Comparison of ENCODE assay signal across 18 cellular contexts in genomic region chr18:75253784-75254183, GRCh38. TPM values are rescaled to one million over a fixed set of nuclear protein-coding genes. Genes with fewer than 3 reads are reported as not detected.
A peak's percentile ranks its signal among the peaks of the same experiment; 100 is the strongest.
DNase-seq lines count a peak whose midpoint lies in the region; ATAC-seq and TF ChIP-seq lines count a peak whose summit lies in the region.
"Had no signal": no experiment of that assay in that cellular context is flagged by ENCODE, and none has a peak within 500 bp of the region (broad histone marks: within the 10 kb centered on the region; RNA-seq: fewer than 3 reads in every experiment).

No MANE protein-coding gene starts in this region.

- H3K36me3 Mint-ChIP-seq in type B pancreatic cell (no peaks in the 10 kb centered on the region), WTC11 (no peaks in the 10 kb centered on the region)
- H3K36me3 Mint-ChIP-seq: T-cell had no signal

- H3K36me3 ChIP-seq in adrenal gland (replicated peaks in 1 of 2) (no peaks in the 10 kb centered on the region), gastroesophageal sphincter (no peaks in the 10 kb centered on the region), sigmoid colon (no peaks in the 10 kb centered on the region)
- H3K36me3 ChIP-seq: pancreas had no signal

- H3K27me3 ChIP-seq in adrenal gland (no peaks in the 10 kb centered on the region), gastroesophageal sphincter (no peaks in the 10 kb centered on the region), sigmoid colon (no peaks in the 10 kb centered on the region)
- H3K27me3 ChIP-seq: pancreas had no signal

- CTCF ChIA-PET in WTC11 (lab: Charles Lee) = no interaction called here

- ATAC-seq in gastroesophageal sphincter (no peak), WTC11 (no peak)
- ATAC-seq: activated T-cell treated with anti-CD3 and anti-CD28 coated beads, Interleukin-2, amount 50 U/mL, for 72 hours; T-cell had no signal

- 44 to 67% (median 53%) methylated on average over 4 of the region's 4 CpGs for WGBS in adrenal gland, 4 donors
- WGBS in gastroesophageal sphincter (ENCODE audit: low coverage in 1 of 2), 2 donors = 46 to 59% methylated on average over 4 of the region's 4 CpGs
- 82 to 83% methylated on average over 4 of the region's 4 CpGs for WGBS in sigmoid colon, 2 donors

- H3K27ac Mint-ChIP-seq in type B pancreatic cell = no peak overlapping the region
- H3K27ac Mint-ChIP-seq in WTC11 = no peak overlapping the region

- H3K9me3 ChIP-seq in adrenal gland (replicated peaks in 1 of 3) (no peaks in the 10 kb centered on the region), gastroesophageal sphincter (no peaks in the 10 kb centered on the region), sigmoid colon (no peaks in the 10 kb centered on the region)
- H3K9me3 ChIP-seq: pancreas had no signal

- DNase-seq in ELR (ENCODE audit: low read depth) = peak; percentile 50
- no peak for DNase-seq in adrenal gland
- DNase-seq in sigmoid colon = no peak
- DNase-seq in type B pancreatic cell (ENCODE audit: extremely low spot score, unreplicated experiment) = no peak
- DNase-seq in DMS 273 (lab: John Stamatoyannopoulos, UW; ENCODE audit: unreplicated experiment) = no peak
- no peak for DNase-seq in WTC11 (ENCODE audit: low spot score)
- DNase-seq in posterior cingulate gyrus = no peak
- DNase-seq: activated CD4-positive, alpha-beta T cell treated with anti-CD3 and anti-CD28 coated beads for 48 hours; activated T-cell treated with anti-CD3 and anti-CD28 coated beads, Interleukin-2, amount 50 U/mL, for 72 hours; aorta; effector memory CD4-positive, alpha-beta T cell; mesendoderm; MV-4-11; NCI-H226; OCI-M1; pancreas; T-cell had no signal

- H3K4me1 Mint-ChIP-seq in type B pancreatic cell (ENCODE audit: unreplicated experiment) = peaks cover 36% of the 10 kb centered on the region
- H3K4me1 Mint-ChIP-seq in WTC11 = no peaks in the 10 kb centered on the region

- intact Hi-C loops in adrenal gland (cut with DNase I) (no loop called here), sigmoid colon (cut with DNase I) (no loop called here), posterior cingulate gyrus (cut with DNase I) (no loop called here)

- POLR2A ChIA-PET in WTC11 (lab: Charles Lee) = no interaction called here

- peak overlapping the region in 1 of 4 donors; percentile 13 for H3K4me3 ChIP-seq in adrenal gland
- no peak overlapping the region for H3K4me3 ChIP-seq in gastroesophageal sphincter
- peak overlapping the region in 1 of 4 donors; percentile 3 for H3K4me3 ChIP-seq in sigmoid colon
- H3K4me3 ChIP-seq: pancreas had no signal

- TF ChIP-seq EP300 in gastroesophageal sphincter (IDR thresholded peaks at IDR 0.05) = no peak
- no peak for TF ChIP-seq EP300 in sigmoid colon (IDR thresholded peaks at IDR 0.05)

- no peaks in the 10 kb centered on the region for H3K9me3 Mint-ChIP-seq in type B pancreatic cell
- no peaks in the 10 kb centered on the region for H3K9me3 Mint-ChIP-seq in WTC11
- H3K9me3 Mint-ChIP-seq: activated T-cell treated with anti-CD3 and anti-CD28 coated beads, Interleukin-2, amount 50 U/mL, for 72 hours had no signal

- peaks cover 18 to 71% of the 10 kb centered on the region in 2 donors for H3K4me1 ChIP-seq in adrenal gland (replicated peaks in 1 of 2)
- H3K4me1 ChIP-seq in gastroesophageal sphincter = peaks cover 4 to 91% (median 11%) of the 10 kb centered on the region in 3 donors
- peaks cover 0 to 83% (median 44%) of the 10 kb centered on the region in 4 donors for H3K4me1 ChIP-seq in sigmoid colon

- H3K27me3 Mint-ChIP-seq in type B pancreatic cell (no peaks in the 10 kb centered on the region), WTC11 (ENCODE audit: low read depth) (no peaks in the 10 kb centered on the region)
- H3K27me3 Mint-ChIP-seq: T-cell had no signal

- TF ChIP-seq POLR2A in adrenal gland (IDR thresholded peaks at IDR 0.05) (no peak), gastroesophageal sphincter (IDR thresholded peaks at IDR 0.05) (no peak), sigmoid colon (IDR thresholded peaks at IDR 0.05) (no peak)

- H3K4me3 Mint-ChIP-seq in type B pancreatic cell = no peak overlapping the region
- no peak overlapping the region for H3K4me3 Mint-ChIP-seq in WTC11
- H3K4me3 Mint-ChIP-seq: activated T-cell treated with anti-CD3 and anti-CD28 coated beads, Interleukin-2, amount 50 U/mL, for 72 hours; T-cell had no signal

- peak overlapping the region in 3 of 5 donors; percentile 21 to 60 (median 58) for H3K27ac ChIP-seq in adrenal gland
- H3K27ac ChIP-seq in gastroesophageal sphincter = peak overlapping the region in 3 of 4 donors; percentile 11 to 51 (median 25)
- peak overlapping the region; percentile 4 to 55 (median 30) for H3K27ac ChIP-seq in sigmoid colon
- H3K27ac ChIP-seq: pancreas had no signal

- TF ChIP-seq CTCF in adrenal gland (IDR thresholded peaks at IDR 0.05) (no peak), gastroesophageal sphincter (IDR thresholded peaks at IDR 0.05) (no peak), sigmoid colon (IDR thresholded peaks at IDR 0.05) (no peak), type B pancreatic cell (conservative IDR thresholded peaks at IDR 0.05) (no peak), WTC11 (IDR thresholded peaks at IDR 0.05) (no peak)

TF ChIP-seq in WTC11, 78 proteins besides CTCF, POLR2A, EP300 and RAD21 (continues in another document):
- TF ChIP-seq HMGXB4 (CRISPR knock-in tag; IDR thresholded peaks at IDR 0.05) (no peak), E2F5 (CRISPR knock-in tag; IDR thresholded peaks at IDR 0.05) (no peak), ZNF232 (CRISPR knock-in tag; IDR thresholded peaks at IDR 0.05) (no peak), PREB (CRISPR knock-in tag; IDR thresholded peaks at IDR 0.05; ENCODE audit: borderline replicate concordance) (no peak), ZMAT4 (CRISPR knock-in tag; IDR thresholded peaks at IDR 0.05) (no peak), ETV6 (CRISPR knock-in tag; IDR thresholded peaks at IDR 0.05) (no peak), ZNF671 (CRISPR knock-in tag; IDR thresholded peaks at IDR 0.05) (no peak), OVOL2 (CRISPR knock-in tag; IDR thresholded peaks at IDR 0.05; ENCODE audit: borderline replicate concordance) (no peak)

RNA-seq across cellular contexts. Expression of gene TSHZ1, which starts 43.2 kb away (rescaled TPM):
- 10 to 100 TPM; 10.2 to 25.0 (median 18.0) TPM for total RNA-seq in adrenal gland
- 10 to 100 TPM in 1 of 3 donors, 1 to 10 TPM in 2; 6.8 to 10.1 (median 7.7) TPM for polyA plus RNA-seq in adrenal gland
- 10 to 100 TPM; 22.3 to 41.7 (median 33.8) TPM for total RNA-seq in gastroesophageal sphincter
- total RNA-seq in sigmoid colon = 10 to 100 TPM; 23.0 to 29.4 (median 27.9) TPM
- 1 to 10 TPM; 7.8 to 9.8 (median 8.8) TPM for polyA plus RNA-seq in sigmoid colon
- total RNA-seq in type B pancreatic cell (ENCODE audit: low replicate concordance) = 21.8 and 79.9 TPM in 2 replicates
- 1.7 to 2.9 TPM (median 2.2 TPM) in 3 replicates for total RNA-seq in WTC11 (2021)

RNA-seq across cellular contexts. Expression of gene PTGR3, which starts 44.8 kb away (rescaled TPM):
- total RNA-seq in adrenal gland (10 to 100 TPM in 7 of 8 donors, 1 to 10 TPM in 1; 8.8 to 40.2 (median 24.1) TPM), gastroesophageal sphincter (10 to 100 TPM; 24.9 to 46.8 (median 29.6) TPM), sigmoid colon (10 to 100 TPM; 24.3 to 33.8 (median 25.4) TPM), type B pancreatic cell (ENCODE audit: low replicate concordance) (25.4 and 86.7 TPM in 2 replicates), WTC11 (2021) (11.8 to 13.8 TPM (median 12.8 TPM) in 3 replicates)
- polyA plus RNA-seq in adrenal gland (10 to 100 TPM in 1 of 3 donors, 1 to 10 TPM in 2; 9.6 to 16.3 (median 9.9) TPM), sigmoid colon (10 to 100 TPM; 22.7 to 31.8 (median 29.4) TPM)
